1 cellular context compared by ENCODE assay signal in genomic region chr13:30751183-30751933, GRCh38.
TF ChIP-seq lines count a peak whose summit lies in the region.

No MANE protein-coding gene starts in this region.

TF ChIP-seq in K562, 482 proteins besides CTCF, POLR2A, EP300 and RAD21 (continued from another document):
- no peak for TF ChIP-seq DEAF1 (CRISPR knock-in tag; IDR thresholded peaks at IDR 0.05)
- TF ChIP-seq HMG20A (CRISPR knock-in tag; conservative IDR thresholded peaks at IDR 0.05) = no peak
- no peak for TF ChIP-seq ATF1 (CRISPR knock-in tag; IDR thresholded peaks at IDR 0.05)
- TF ChIP-seq ATF1 (tag; IDR thresholded peaks at IDR 0.05) = no peak
- no peak for TF ChIP-seq TBL1XR1 (IDR thresholded peaks at IDR 0.05; ENCODE audit: low read length in 2 of 2)
- TF ChIP-seq SMAD1 (IDR thresholded peaks at IDR 0.05; ENCODE audit: low read depth, low read length, partially characterized antibody) = no peak
- TF ChIP-seq PML (IDR thresholded peaks at IDR 0.05; ENCODE audit: low read length) = no peak
- TF ChIP-seq U2AF1 (optimal IDR thresholded peaks at IDR 0.05; ENCODE audit: low read depth, low read length) = no peak
